Comparison of ENCODE assay signal across 22 cellular contexts in the genomic region with DNA sequence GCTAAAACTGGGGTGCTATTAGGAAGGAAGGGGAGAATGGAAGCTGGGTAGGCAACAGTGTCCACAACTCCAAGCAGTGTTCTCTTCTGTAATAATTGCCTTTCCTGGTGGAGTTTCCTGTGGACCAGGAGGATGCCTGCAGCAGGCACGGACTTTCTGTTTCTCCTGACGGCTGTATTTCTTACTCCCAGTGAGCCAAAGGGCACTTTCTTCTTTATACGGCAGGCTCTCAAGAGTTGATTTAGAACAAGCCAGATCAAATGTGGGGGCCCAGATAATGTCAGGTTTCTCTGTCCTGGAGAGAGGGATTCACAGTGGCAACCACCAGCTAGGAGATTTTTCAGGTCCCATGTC. TPM values are rescaled to one million over a fixed set of nuclear protein-coding genes. Genes with fewer than 3 reads are reported as not detected.
DNase-seq lines count a peak whose midpoint lies in the region; ATAC-seq, FAIRE-seq and TF ChIP-seq lines count a peak whose summit lies in the region.
"Had no signal": no experiment of that assay in that cellular context is flagged by ENCODE, and none has a peak within 500 bp of the region (broad histone marks: within the 10 kb centered on the region; RNA-seq: fewer than 3 reads in every experiment).

No MANE protein-coding gene starts in this region.

- H3K9ac ChIP-seq in K562 (ENCODE audit: insufficient read depth in 1 of 2, low read depth in 2 of 2, low read length in 2 of 2): no peak overlapping the region
- H3K9ac ChIP-seq in mucosa of rectum (ENCODE audit: low read depth in 1 of 2, low read length in 2 of 2): no peak overlapping the region

- no peaks in the 10 kb centered on the region for H3K27me3 ChIP-seq in K562 (ENCODE audit: control insufficient read depth in 2 of 2, insufficient read depth in 2 of 2, low read length in 2 of 2)
- H3K27me3 ChIP-seq in mucosa of rectum (ENCODE audit: control insufficient read depth in 2 of 2, insufficient read depth in 2 of 2, low read length in 2 of 2): no peaks in the 10 kb centered on the region
- H3K27me3 ChIP-seq in testis: no peaks in the 10 kb centered on the region
- H3K27me3 ChIP-seq: sigmoid colon had no signal

- no peak for TF ChIP-seq CTCF in GM13976 (IDR thresholded peaks at IDR 0.05; ENCODE audit: borderline replicate concordance, control extremely low read depth, extremely low read depth, insufficient read depth, missing control alignments)
- TF ChIP-seq CTCF in K562 (IDR thresholded peaks at IDR 0.05 in 2 of 3, conservative IDR thresholded peaks at IDR 0.05 in 1 of 3; ENCODE audit: insufficient read depth in 2 of 3, low read depth in 1 of 3, low read length in 3 of 3): no peak
- no peak for TF ChIP-seq CTCF in testis (IDR thresholded peaks at IDR 0.05)
- no peak for TF ChIP-seq CTCF in glutamatergic neuron (IDR thresholded peaks at IDR 0.05; ENCODE audit: partially characterized antibody, unreplicated experiment)

- H3K27ac Mint-ChIP-seq in activated CD4-positive, alpha-beta T cell treated with anti-CD3 and anti-CD28 coated beads for 36 hours: no peak overlapping the region
- no peak overlapping the region for H3K27ac Mint-ChIP-seq in glutamatergic neuron (ENCODE audit: unreplicated experiment)
- H3K27ac Mint-ChIP-seq: activated CD8-positive, alpha-beta T cell treated with anti-CD3 and anti-CD28 coated beads for 36 hours had no signal

- H3K9me3 Mint-ChIP-seq in activated CD4-positive, alpha-beta T cell treated with anti-CD3 and anti-CD28 coated beads for 36 hours (ENCODE audit: low read depth): no peaks in the 10 kb centered on the region
- no peaks in the 10 kb centered on the region for H3K9me3 Mint-ChIP-seq in glutamatergic neuron (ENCODE audit: unreplicated experiment)
- H3K9me3 Mint-ChIP-seq: activated CD8-positive, alpha-beta T cell treated with anti-CD3 and anti-CD28 coated beads for 36 hours had no signal

- in situ Hi-C loops in GM13976 (cut with MboI; ENCODE audit: low sequenced_read_pairs, unreplicated experiment) (no loop called here), K562 (cut with MboI) (no loop called here)

- H2AFZ ChIP-seq in K562 (ENCODE audit: low read depth, low read length): peak overlapping the region; percentile 41; the same call in 1 of the 2 replicates

- H3K9me1 ChIP-seq in K562 (ENCODE audit: control insufficient read depth, insufficient read depth, low read length): no peaks in the 10 kb centered on the region

- H3K4me1 ChIP-seq in K562 (replicated peaks in 1 of 2; ENCODE audit: control insufficient read depth in 2 of 2, insufficient read depth in 2 of 2, low read length in 2 of 2): peaks cover 16 to 27% of the 10 kb centered on the region in 2 experiments
- H3K4me1 ChIP-seq in mucosa of rectum (ENCODE audit: control insufficient read depth in 2 of 2, insufficient read depth in 2 of 2, low read length in 2 of 2): peaks cover 25 to 57% of the 10 kb centered on the region in 2 donors
- peaks cover 5% of the 10 kb centered on the region for H3K4me1 ChIP-seq in testis

- no peak overlapping the region; the same call in 1 of the 2 replicates for H3K4me2 ChIP-seq in K562 (ENCODE audit: insufficient read depth, low read length)

- no peaks in the 10 kb centered on the region for H3K36me3 Mint-ChIP-seq in activated CD4-positive, alpha-beta T cell treated with anti-CD3 and anti-CD28 coated beads for 36 hours (ENCODE audit: low read depth)
- H3K36me3 Mint-ChIP-seq in glutamatergic neuron (ENCODE audit: unreplicated experiment): no peaks in the 10 kb centered on the region
- H3K36me3 Mint-ChIP-seq: CD4-positive, CD25-positive, alpha-beta regulatory T cell had no signal

- no peaks in the 10 kb centered on the region for H3K79me2 ChIP-seq in K562 (ENCODE audit: control insufficient read depth, insufficient read depth, low read length)

- no peak for FAIRE-seq in K562 (lab: Jason Lieb, UNC)
- FAIRE-seq: GM19239 had no signal

- peak; percentile 9 for DNase-seq in GM13976 (ENCODE audit: low spot score)
- no peak for DNase-seq in K562 (ENCODE audit: extremely low read depth in 1 of 4, low spot score in 3 of 4)
- peak; percentile 12 for DNase-seq in testis
- DNase-seq in activated CD4-positive, alpha-beta T cell treated with anti-CD3 and anti-CD28 coated beads for 36 hours: no peak
- DNase-seq in glutamatergic neuron: no peak
- DNase-seq: activated CD8-positive, alpha-beta T cell treated with anti-CD3 and anti-CD28 coated beads for 36 hours; activated gamma-delta T cell; CD4-positive, CD25-positive, alpha-beta regulatory T cell; foreskin fibroblast; HCEC 1CT; NCI-H1105 treated with DMSO at 0.1 percent for 48 hours; NCI-H2081; NCI-H345; NCI-H774; SHP77; sigmoid colon had no signal

- H3K27ac ChIP-seq in K562 (ENCODE audit: extremely low read depth, low read depth, low read length): no peak overlapping the region
- peak overlapping the region; percentile 46 to 57 for H3K27ac ChIP-seq in mucosa of rectum (ENCODE audit: low read depth in 2 of 2, low read length in 2 of 2)
- no peak overlapping the region for H3K27ac ChIP-seq in testis
- H3K27ac ChIP-seq: epithelial cell of prostate had no signal

- H3K4me1 Mint-ChIP-seq in activated CD4-positive, alpha-beta T cell treated with anti-CD3 and anti-CD28 coated beads for 36 hours: peaks cover 26% of the 10 kb centered on the region
- H3K4me1 Mint-ChIP-seq in glutamatergic neuron (ENCODE audit: low read depth, unreplicated experiment): no peaks in the 10 kb centered on the region

- no peak overlapping the region for H3K4me3 Mint-ChIP-seq in activated CD4-positive, alpha-beta T cell treated with anti-CD3 and anti-CD28 coated beads for 36 hours
- H3K4me3 Mint-ChIP-seq in glutamatergic neuron (ENCODE audit: unreplicated experiment): no peak overlapping the region
- H3K4me3 Mint-ChIP-seq: activated CD8-positive, alpha-beta T cell treated with anti-CD3 and anti-CD28 coated beads for 36 hours; CD4-positive, CD25-positive, alpha-beta regulatory T cell had no signal

- BruUV-seq in K562 (replicated peaks; lab: Mats Ljungman, UMichigan): no TSS peak

- intact Hi-C loops in K562 (cut with micrococcal nuclease) (loop anchor here (2.0 kb wide), 1 partner anchor 14 kb away; no protein-coding TSS in a partner anchor), testis (cut with DNase I; ENCODE audit: low total_unique reads) (no loop called here)
- intact Hi-C loops in activated CD4-positive, alpha-beta T cell treated with anti-CD3 and anti-CD28 coated beads for 36 hours (cut with DNase I, micrococcal nuclease): loop anchor here in 1 of 2 experiments (5.0 kb wide), 1 partner anchor 323 kb away; no protein-coding TSS in a partner anchor

- POLR2A ChIA-PET in K562 (lab: Yijun Ruan, JAX): interaction anchor here (0.7 to 1.3 kb wide), 3 partner anchors 9 to 11 kb away, joined by 3 to 5 read pairs (median 3); no protein-coding TSS in a partner anchor
- POLR2A ChIA-PET in activated CD4-positive, alpha-beta T cell treated with anti-CD3 and anti-CD28 coated beads for 36 hours (lab: Charles Lee): interaction anchor here (0.7 kb wide), 1 partner anchor 10 kb away, joined by 3 read pairs; no protein-coding TSS in a partner anchor

- no peak for TF ChIP-seq RAD21 in K562 (CRISPR knock-in tag; conservative IDR thresholded peaks at IDR 0.05 in 1 of 2, IDR thresholded peaks at IDR 0.05 in 1 of 2)

- H3K36me3 ChIP-seq in K562 (ENCODE audit: control insufficient read depth, insufficient read depth, low read length): no peaks in the 10 kb centered on the region
- H3K36me3 ChIP-seq in mucosa of rectum (ENCODE audit: control insufficient read depth in 2 of 2, insufficient read depth in 2 of 2, low read length in 2 of 2): no peaks in the 10 kb centered on the region
- H3K36me3 ChIP-seq in testis (ENCODE audit: low read depth, missing control alignments): no peaks in the 10 kb centered on the region
- H3K36me3 ChIP-seq: sigmoid colon had no signal

- TF ChIP-seq POLR2A in K562 (conservative IDR thresholded peaks at IDR 0.05): no peak
- TF ChIP-seq POLR2A in testis (IDR thresholded peaks at IDR 0.05): no peak

- peaks cover 3% of the 10 kb centered on the region for H3K27me3 Mint-ChIP-seq in activated CD4-positive, alpha-beta T cell treated with anti-CD3 and anti-CD28 coated beads for 36 hours
- H3K27me3 Mint-ChIP-seq in glutamatergic neuron (ENCODE audit: unreplicated experiment): no peaks in the 10 kb centered on the region
- H3K27me3 Mint-ChIP-seq: CD4-positive, CD25-positive, alpha-beta regulatory T cell had no signal

- CTCF ChIA-PET in K562 (lab: Yijun Ruan, JAX; ENCODE audit: low intra/inter-chr PET ratio): no interaction called here
- CTCF ChIA-PET in activated CD4-positive, alpha-beta T cell treated with anti-CD3 and anti-CD28 coated beads for 36 hours (lab: Charles Lee): interaction anchor here (0.8 kb wide), 1 partner anchor 337 kb away, joined by 5 read pairs; no protein-coding TSS in a partner anchor

- WGBS in K562 (ENCODE audit: insufficient coverage, low coverage, missing lambda C conversion rate): 40% methylated on average over 3 of the region's 3 CpGs
- 55 to 62% methylated on average over 3 of the region's 3 CpGs for WGBS in testis, 2 donors

- H3K4me3 ChIP-seq in K562: no peak overlapping the region
- no peak overlapping the region for H3K4me3 ChIP-seq in mucosa of rectum (ENCODE audit: low read length in 2 of 2)
- no peak overlapping the region for H3K4me3 ChIP-seq in testis
- H3K4me3 ChIP-seq: sigmoid colon had no signal

- TF ChIP-seq EP300 in K562 (IDR thresholded peaks at IDR 0.05; ENCODE audit: low read length): no peak

- H3K9me3 ChIP-seq in K562 (replicated peaks; ENCODE audit: control insufficient read depth, insufficient read depth, low read depth, low read length) (no peaks in the 10 kb centered on the region), mucosa of rectum (ENCODE audit: control insufficient read depth in 2 of 2, low read length in 2 of 2) (no peaks in the 10 kb centered on the region), testis (no peaks in the 10 kb centered on the region)
- H3K9me3 ChIP-seq: sigmoid colon had no signal

- no peaks in the 10 kb centered on the region for H4K20me1 ChIP-seq in K562 (replicated peaks; ENCODE audit: control insufficient read depth, insufficient read depth, low read length)

- ATAC-seq in K562 (no peak), HG03520 (IDR thresholded peaks at IDR 0.05; ENCODE audit: unreplicated experiment) (no peak), HG02852 (IDR thresholded peaks at IDR 0.05; ENCODE audit: unreplicated experiment) (no peak)
- no peak for ATAC-seq in activated CD4-positive, alpha-beta T cell treated with anti-CD3 and anti-CD28 coated beads for 36 hours
- ATAC-seq: activated CD8-positive, alpha-beta T cell treated with anti-CD3 and anti-CD28 coated beads for 36 hours had no signal

RNA-seq across cellular contexts. Expression of a gene that starts 13.0 kb away (rescaled TPM):
- total RNA-seq in K562 (2011; cell fraction: chromatin; rRNA removed; ENCODE audit: low replicate concordance): not detected in 2 replicates
- not detected in 2 replicates for total RNA-seq in K562 (2011; cell fraction: nucleolus; rRNA removed)
- not detected in 2 replicates for total RNA-seq in K562 (2011; cell fraction: nucleoplasm; rRNA removed)
- total RNA-seq in K562 (2014; rRNA removed) (not detected in 2 replicates), K562 (2014; rRNA removed; fragmentation: Illumina TruSeq; extraction: Trizol) (not detected in 2 replicates), K562 (2015; rRNA removed; fragmentation: Illumina TruSeq; extraction: Trizol) (not detected in 2 replicates), K562 (2021) (not detected in 2 replicates), testis (under 1 TPM in 1 of 2 donors, not detected in 1; 0.63 TPM), glutamatergic neuron (ENCODE audit: unreplicated experiment) (not detected)
- polyA plus RNA-seq in K562 (2011; rRNA removed) (not detected in 2 replicates), K562 (2014; fragmentation: Illumina TruSeq; extraction: Trizol) (not detected in 2 replicates), K562 (2014; fragmentation: Nextera tagmentation; extraction: Ambion mirVana) (not detected), K562 (2014; rRNA removed) (not detected in 2 replicates), testis (ENCODE audit: insufficient read depth, low read depth, low replicate concordance) (not detected)
- not detected in 2 replicates for polyA plus RNA-seq in K562 (2011; cell fraction: cytosol; rRNA removed)
- polyA plus RNA-seq in K562 (2011; cell fraction: nucleus; rRNA removed): not detected in 2 replicates
- polyA plus RNA-seq in K562 (2012): 0.14 and 0.25 TPM in 2 replicates
- not detected in 2 replicates for polyA minus RNA-seq in K562 (2011; rRNA and poly(A)+ RNA removed)
- not detected in 2 replicates for polyA minus RNA-seq in K562 (2011; cell fraction: cytosol; rRNA and poly(A)+ RNA removed)
- polyA minus RNA-seq in K562 (2011; cell fraction: nucleus; rRNA and poly(A)+ RNA removed): not detected in 2 replicates
- total RNA-seq in activated CD4-positive, alpha-beta T cell treated with anti-CD3 and anti-CD28 coated beads for 36 hours: not detected
- total RNA-seq: activated CD8-positive, alpha-beta T cell treated with anti-CD3 and anti-CD28 coated beads for 36 hours; CD4-positive, CD25-positive, alpha-beta regulatory T cell; posterior vena cava; sigmoid colon had no signal

RNA-seq across cellular contexts. Expression of a gene that starts 17.5 kb away (rescaled TPM):
- 11.9 and 21.7 TPM in 2 replicates for total RNA-seq in K562 (2011; cell fraction: chromatin; rRNA removed; ENCODE audit: low replicate concordance)
- 4.2 and 6.8 TPM in 2 replicates for total RNA-seq in K562 (2011; cell fraction: nucleolus; rRNA removed)
- total RNA-seq in K562 (2011; cell fraction: nucleoplasm; rRNA removed): 7.3 and 14.1 TPM in 2 replicates
- 7.1 and 12.1 TPM in 2 replicates for total RNA-seq in K562 (2014; rRNA removed)
- 9.0 and 10.0 TPM in 2 replicates for total RNA-seq in K562 (2014; rRNA removed; fragmentation: Illumina TruSeq; extraction: Trizol)
- 8.3 TPM in 2 replicates for total RNA-seq in K562 (2015; rRNA removed; fragmentation: Illumina TruSeq; extraction: Trizol)
- total RNA-seq in K562 (2021): 14.2 and 15.5 TPM in 2 replicates
- polyA plus RNA-seq in K562 (2011; rRNA removed): 5.4 and 5.7 TPM in 2 replicates
- 1.9 and 2.8 TPM in 2 replicates for polyA plus RNA-seq in K562 (2011; cell fraction: cytosol; rRNA removed)
- polyA plus RNA-seq in K562 (2011; cell fraction: nucleus; rRNA removed): 11.4 and 11.5 TPM in 2 replicates
- 3.4 and 3.5 TPM in 2 replicates for polyA plus RNA-seq in K562 (2012)
- 5.0 and 5.3 TPM in 2 replicates for polyA plus RNA-seq in K562 (2014; fragmentation: Illumina TruSeq; extraction: Trizol)
- polyA plus RNA-seq in K562 (2014; fragmentation: Nextera tagmentation; extraction: Ambion mirVana): 1 to 10 TPM; 1.2 to 2.6 TPM
- 4.8 and 4.9 TPM in 2 replicates for polyA plus RNA-seq in K562 (2014; rRNA removed)
- 15.4 and 22.1 TPM in 2 replicates for polyA minus RNA-seq in K562 (2011; rRNA and poly(A)+ RNA removed)
- polyA minus RNA-seq in K562 (2011; cell fraction: cytosol; rRNA and poly(A)+ RNA removed): 8.7 and 10.0 TPM in 2 replicates
- 8.6 and 14.6 TPM in 2 replicates for polyA minus RNA-seq in K562 (2011; cell fraction: nucleus; rRNA and poly(A)+ RNA removed)
- total RNA-seq in testis: 10 to 100 TPM; 74.0 to 74.5 TPM
- polyA plus RNA-seq in testis (ENCODE audit: insufficient read depth, low read depth, low replicate concordance): 16.3 TPM
- total RNA-seq in activated CD4-positive, alpha-beta T cell treated with anti-CD3 and anti-CD28 coated beads for 36 hours: 10 to 100 TPM; 35.2 to 35.6 TPM
- 42.7 TPM for total RNA-seq in glutamatergic neuron (ENCODE audit: unreplicated experiment)

Comparison
In these comparisons a context has a peak if more than half of its experiments do, and no peak if none do; other contexts are left out.
1. DNase-seq: peak in GM13976 (single experiment) and testis (single experiment); none in K562 (0 of 4), activated CD4-positive, alpha-beta T cell treated with anti-CD3 and anti-CD28 coated beads for 36 hours (single experiment) and glutamatergic neuron (single experiment).
2. H3K27ac ChIP-seq: peak in mucosa of rectum (2 of 2); none in K562 (single experiment) and testis (0 of 2).